Comparison of ENCODE assay signal across 1 cellular context in genomic region chr18:12262748-12263147, GRCh38.
TF ChIP-seq lines count a peak whose summit lies in the region.

No MANE protein-coding gene starts in this region.

TF ChIP-seq in GM23338, 12 proteins besides CTCF, POLR2A, EP300 and RAD21 (continued from another document):
- TF ChIP-seq REST (IDR thresholded peaks at IDR 0.05; ENCODE audit: unreplicated experiment), result no peak
- no peak for TF ChIP-seq ETS1 (IDR thresholded peaks at IDR 0.05)
- TF ChIP-seq ZNF114 (CRISPR knock-in tag; IDR thresholded peaks at IDR 0.05), result no peak
- TF ChIP-seq NANOG (IDR thresholded peaks at IDR 0.05; ENCODE audit: borderline replicate concordance), result no peak
- no peak for TF ChIP-seq STAT1 (IDR thresholded peaks at IDR 0.05; ENCODE audit: unreplicated experiment)
- no peak for TF ChIP-seq CREB1 (CRISPR knock-in tag; IDR thresholded peaks at IDR 0.05; ENCODE audit: low read depth)
- no peak for TF ChIP-seq POLR2AphosphoS5 (IDR thresholded peaks at IDR 0.05; ENCODE audit: low read depth)
- TF ChIP-seq JUNB (IDR thresholded peaks at IDR 0.05; ENCODE audit: unreplicated experiment), result no peak
- no peak for TF ChIP-seq EZH2phosphoT487 (IDR thresholded peaks at IDR 0.05; ENCODE audit: unreplicated experiment)
- no peak for TF ChIP-seq ZNF331 (CRISPR knock-in tag; IDR thresholded peaks at IDR 0.05; ENCODE audit: low read depth)
